ENCODE assay signal across 9 cellular contexts in the genomic region with DNA sequence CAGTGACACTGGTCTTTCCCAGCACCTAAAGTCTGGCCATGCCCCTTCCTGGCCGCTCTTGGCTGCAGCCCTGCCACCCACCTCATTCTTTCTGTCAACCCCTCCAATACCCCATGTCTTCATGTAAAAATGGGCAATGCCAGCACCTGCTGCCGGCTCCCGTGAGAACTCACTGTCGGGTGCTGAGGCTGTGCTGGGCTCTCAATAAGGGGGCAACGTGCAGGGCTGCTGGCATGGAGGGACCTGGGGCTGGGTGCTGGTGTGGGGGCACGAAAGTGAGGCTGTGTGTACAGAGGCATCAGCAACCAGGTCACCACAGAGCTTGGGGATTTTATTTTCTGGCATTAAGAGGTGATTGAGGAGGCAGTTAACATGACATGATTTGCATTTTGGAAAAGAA.
"Had no signal": no experiment of that assay in that cellular context is flagged by ENCODE, and none has a peak within 500 bp of the region (broad histone marks: within the 10 kb centered on the region; RNA-seq: fewer than 3 reads in every experiment).

No MANE protein-coding gene starts in this region.

- H3K36me3 ChIP-seq: ovary, tibial artery had no signal

- H3K9me3 ChIP-seq: ovary, tibial artery had no signal

- H3K4me1 ChIP-seq: tibial artery had no signal

- ATAC-seq: activated T-cell treated with anti-CD3 and anti-CD28 coated beads, Interleukin-2, amount 50 U/mL, for 72 hours; heart left ventricle had no signal

- H3K4me3 ChIP-seq: heart left ventricle, ovary, tibial artery had no signal

- H3K27me3 ChIP-seq: heart left ventricle, ovary had no signal

- DNase-seq: activated CD8-positive, alpha-beta memory T cell treated with anti-CD3 and anti-CD28 coated beads, Interleukin-2, amount 50 U/mL, for 4 hours; activated naive CD4-positive, alpha-beta T cell; activated T-cell treated with anti-CD3 and anti-CD28 coated beads, Interleukin-2, amount 50 U/mL, for 72 hours; heart left ventricle; ovary; stimulated activated CD4-positive, alpha-beta T cell treated with anti-CD3 and anti-CD28 coated beads, Interleukin-15, amount 100 ng/mL, for 24 hours; stimulated activated CD4-positive, alpha-beta T cell treated with anti-CD3 and anti-CD28 coated beads, Interleukin-4, amount 100 ng/mL, for 24 hours; T-helper 2 cell; tibial artery had no signal

- H3K27ac ChIP-seq: heart left ventricle, ovary, tibial artery had no signal
